ENCODE assay signal across 8 cellular contexts in genomic region chr14:68794130-68794855, GRCh38. TPM values are rescaled to one million over a fixed set of nuclear protein-coding genes. Genes with fewer than 3 reads are reported as not detected.
DNase-seq lines count a peak whose midpoint lies in the region; FAIRE-seq and TF ChIP-seq lines count a peak whose summit lies in the region.

No MANE protein-coding gene starts in this region.

- H3K27ac Mint-ChIP-seq in T-helper 1 cell treated with Interleukin-12 subunit alpha and Interleukin-12 subunit beta and Interleukin-4 antibody, amounts not matched to agents 30 μg/mL and 1 μg/mL, for 36 hours, result peak overlapping the region; percentile 99

- H3K4me3 ChIP-seq in AG09309 (ENCODE audit: control insufficient read depth, low read depth, low read length) (peak overlapping the region; percentile 89), ascending aorta (peak overlapping the region; percentile 77 to 92), skeletal muscle cell (ENCODE audit: low read depth, low read length) (peak overlapping the region; percentile 99)

- peak; percentile 93 for DNase-seq in AG09309 (ENCODE audit: low read depth)
- no peak for DNase-seq in H54 (ENCODE audit: insufficient read length, low spot score)
- DNase-seq in ascending aorta (ENCODE audit: low spot score in 2 of 2), result peak; percentile 72 to 97
- peak; percentile 22 to 36 for DNase-seq in hippocampal formation (lab: John Stamatoyannopoulos, UW)
- DNase-seq in skeletal muscle cell (ENCODE audit: low read depth), result peak; percentile 86
- no peak for DNase-seq in inferior parietal cortex (ENCODE audit: extremely low spot score)
- no peak for DNase-seq in GDM1 (lab: John Stamatoyannopoulos, UW)

- peak overlapping the region; percentile 91 for H3K4me3 Mint-ChIP-seq in T-helper 1 cell treated with Interleukin-12 subunit alpha and Interleukin-12 subunit beta and Interleukin-4 antibody, amounts not matched to agents 30 μg/mL and 1 μg/mL, for 36 hours

- intact Hi-C loops in ascending aorta (cut with DNase I), result loop anchor here (2.0 to 5.0 kb wide), 3 partner anchors 148 to 853 kb away; no protein-coding TSS in a partner anchor

- TF ChIP-seq POLR2A in H54 (IDR thresholded peaks at IDR 0.05; ENCODE audit: low read depth, low read length), result no peak

- FAIRE-seq in H54 (lab: Jason Lieb, UNC), result peak; percentile 62

- H3K4me1 ChIP-seq in ascending aorta, result peaks cover 0 to 15% of the 10 kb centered on the region in 2 donors

- peaks cover 36% of the 10 kb centered on the region for H3K36me3 Mint-ChIP-seq in T-helper 1 cell treated with Interleukin-12 subunit alpha and Interleukin-12 subunit beta and Interleukin-4 antibody, amounts not matched to agents 30 μg/mL and 1 μg/mL, for 36 hours (ENCODE audit: low read depth)

- peak overlapping the region; percentile 100 for H3K27ac ChIP-seq in ascending aorta

- no peaks in the 10 kb centered on the region for H3K9me3 ChIP-seq in ascending aorta

- H3K36me3 ChIP-seq in ascending aorta, result peaks cover 11 to 14% of the 10 kb centered on the region in 2 donors

- peaks cover 6% of the 10 kb centered on the region for H3K9me3 Mint-ChIP-seq in T-helper 1 cell treated with Interleukin-12 subunit alpha and Interleukin-12 subunit beta and Interleukin-4 antibody, amounts not matched to agents 30 μg/mL and 1 μg/mL, for 36 hours

- H3K27me3 ChIP-seq in ascending aorta, result no peaks in the 10 kb centered on the region

- no peak for TF ChIP-seq CTCF in AG09309 (IDR thresholded peaks at IDR 0.05; ENCODE audit: control insufficient read depth, insufficient read depth, low read depth, low read length, missing control alignments)
- no peak for TF ChIP-seq CTCF in ascending aorta (IDR thresholded peaks at IDR 0.05)

- H3K27me3 Mint-ChIP-seq in T-helper 1 cell treated with Interleukin-12 subunit alpha and Interleukin-12 subunit beta and Interleukin-4 antibody, amounts not matched to agents 30 μg/mL and 1 μg/mL, for 36 hours (ENCODE audit: low read depth), result no peaks in the 10 kb centered on the region

- H3K4me1 Mint-ChIP-seq in T-helper 1 cell treated with Interleukin-12 subunit alpha and Interleukin-12 subunit beta and Interleukin-4 antibody, amounts not matched to agents 30 μg/mL and 1 μg/mL, for 36 hours (ENCODE audit: low read depth), result peaks cover 40% of the 10 kb centered on the region

RNA-seq across cellular contexts. Expression of gene ZFP36L1, which starts 1.4 kb away (rescaled TPM):
- total RNA-seq in ascending aorta, result 772 TPM

Comparison
In these comparisons a context has a peak if more than half of its experiments do, and no peak if none do; other contexts are left out.
1. DNase-seq: peak in AG09309 (single experiment), ascending aorta (2 of 2), hippocampal formation (2 of 2) and skeletal muscle cell (single experiment); none in H54 (single experiment), inferior parietal cortex (single experiment) and GDM1 (single experiment).
2. Peak in every context shown above with its lines, with median percentiles within 50 percentile points of each other: H3K4me3 ChIP-seq.